Comparison of ENCODE assay signal across 10 cellular contexts in the genomic region with DNA sequence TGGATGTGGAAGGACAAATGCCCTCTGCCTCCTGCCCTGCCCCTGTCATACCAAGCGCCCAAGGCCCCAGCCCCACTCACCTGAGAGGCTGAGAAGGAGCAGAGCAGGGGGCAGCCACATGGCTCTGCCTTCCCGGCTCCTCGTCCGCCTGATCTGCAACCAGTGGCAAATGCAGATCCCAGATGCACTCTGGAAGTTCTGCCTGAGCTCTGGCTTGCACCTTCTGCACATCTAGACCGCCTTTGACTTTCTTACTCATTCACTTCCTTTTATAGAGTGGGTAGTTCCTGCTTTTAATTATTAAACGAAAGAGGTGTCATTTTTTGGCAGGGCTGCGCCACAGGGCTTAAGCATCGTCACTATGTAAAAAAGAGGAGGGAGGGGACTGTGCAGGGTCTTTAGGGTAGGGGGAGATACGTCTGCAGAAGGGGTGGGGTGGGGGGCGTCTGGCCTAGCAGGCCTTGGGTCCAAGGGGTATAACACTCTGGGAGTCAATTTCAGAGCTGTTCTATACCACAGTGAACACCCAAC. TPM values are rescaled to one million over a fixed set of nuclear protein-coding genes. Genes with fewer than 3 reads are reported as not detected.
DNase-seq lines count a peak whose midpoint lies in the region; ATAC-seq lines count a peak whose summit lies in the region.
"Had no signal": no experiment of that assay in that cellular context is flagged by ENCODE, and none has a peak within 500 bp of the region (broad histone marks: within the 10 kb centered on the region; RNA-seq: fewer than 3 reads in every experiment).

TSS of gene CD300LB (minus strand) at position 245 of the 531 bp plus-strand sequence. CDS start at position 120, 125 bp downstream.

- intact Hi-C loops in aorta (cut with DNase I) = no loop called here

- no peaks in the 10 kb centered on the region for H3K36me3 ChIP-seq in aorta (ENCODE audit: control insufficient read depth in 1 of 2, insufficient read depth in 2 of 2, low read length in 1 of 2)

- 64 to 65% methylated on average over 10 of the region's 10 CpGs for WGBS in aorta, 2 donors

- no peak for ATAC-seq in activated CD8-positive, alpha-beta memory T cell treated with anti-CD3 and anti-CD28 coated beads, Interleukin-2, amount 10 ng/mL, durations not matched to agents 7 days and 5 days
- ATAC-seq in memory B cell (ENCODE audit: low read depth) (no peak), aorta (ENCODE audit: low FRiP score) (no peak), GM21381 (IDR thresholded peaks at IDR 0.05; ENCODE audit: unreplicated experiment) (no peak)

- H3K27me3 ChIP-seq in aorta (ENCODE audit: control insufficient read depth in 1 of 2, insufficient read depth in 2 of 2, low read length in 1 of 2) = no peaks in the 10 kb centered on the region
- H3K27me3 ChIP-seq: hepatocyte had no signal

- no peak within 1 kb of the TSS for H3K4me3 Mint-ChIP-seq in activated CD8-positive, alpha-beta memory T cell treated with anti-CD3 and anti-CD28 coated beads, Interleukin-2, amount 10 ng/mL, durations not matched to agents 7 days and 5 days
- peak within 1 kb of the TSS; percentile 49 for H3K4me3 Mint-ChIP-seq in memory B cell
- no peak within 1 kb of the TSS for H3K4me3 Mint-ChIP-seq in T-helper 2 cell treated with Interferon-gamma antibody and Interleukin-4, amounts not matched to agents 5 μg/mL and 100 μg/mL, for 36 hours

- H3K4me1 ChIP-seq in aorta (ENCODE audit: control insufficient read depth in 1 of 2, insufficient read depth in 2 of 2, low read length in 2 of 2) = no peaks in the 10 kb centered on the region

- no peak within 1 kb of the TSS for H3K27ac Mint-ChIP-seq in activated CD8-positive, alpha-beta memory T cell treated with anti-CD3 and anti-CD28 coated beads, Interleukin-2, amount 10 ng/mL, durations not matched to agents 7 days and 5 days
- peak within 1 kb of the TSS; percentile 11 for H3K27ac Mint-ChIP-seq in memory B cell
- H3K27ac Mint-ChIP-seq in T-helper 2 cell treated with Interferon-gamma antibody and Interleukin-4, amounts not matched to agents 5 μg/mL and 100 μg/mL, for 36 hours = no peak within 1 kb of the TSS

- CTCF ChIA-PET in activated CD8-positive, alpha-beta memory T cell treated with anti-CD3 and anti-CD28 coated beads, Interleukin-2, amount 10 ng/mL, durations not matched to agents 7 days and 5 days (lab: Charles Lee) = interaction anchor here (1.4 to 3.0 kb wide), 5 partner anchors 35 to 225 kb away, joined by 4 to 27 read pairs (median 7); partner anchors contain the start of gene GPR142

- H3K9me3 Mint-ChIP-seq in activated CD8-positive, alpha-beta memory T cell treated with anti-CD3 and anti-CD28 coated beads, Interleukin-2, amount 10 ng/mL, durations not matched to agents 7 days and 5 days (ENCODE audit: low read depth) = no peaks in the 10 kb centered on the region
- H3K9me3 Mint-ChIP-seq in memory B cell = no peaks in the 10 kb centered on the region
- no peaks in the 10 kb centered on the region for H3K9me3 Mint-ChIP-seq in T-helper 2 cell treated with Interferon-gamma antibody and Interleukin-4, amounts not matched to agents 5 μg/mL and 100 μg/mL, for 36 hours

- H3K27me3 Mint-ChIP-seq in activated CD8-positive, alpha-beta memory T cell treated with anti-CD3 and anti-CD28 coated beads, Interleukin-2, amount 10 ng/mL, durations not matched to agents 7 days and 5 days = peaks cover 49% of the 10 kb centered on the region
- H3K27me3 Mint-ChIP-seq in memory B cell = peaks cover 7% of the 10 kb centered on the region
- H3K27me3 Mint-ChIP-seq in T-helper 2 cell treated with Interferon-gamma antibody and Interleukin-4, amounts not matched to agents 5 μg/mL and 100 μg/mL, for 36 hours (ENCODE audit: low read depth) = peaks cover 34% of the 10 kb centered on the region

- H3K27ac ChIP-seq in aorta (ENCODE audit: low read depth in 1 of 2, low read length in 2 of 2) = no peak within 1 kb of the TSS
- H3K27ac ChIP-seq: hepatocyte had no signal

- H3K36me3 Mint-ChIP-seq in activated CD8-positive, alpha-beta memory T cell treated with anti-CD3 and anti-CD28 coated beads, Interleukin-2, amount 10 ng/mL, durations not matched to agents 7 days and 5 days = no peaks in the 10 kb centered on the region
- H3K36me3 Mint-ChIP-seq in memory B cell = no peaks in the 10 kb centered on the region
- H3K36me3 Mint-ChIP-seq in T-helper 2 cell treated with Interferon-gamma antibody and Interleukin-4, amounts not matched to agents 5 μg/mL and 100 μg/mL, for 36 hours (ENCODE audit: low read depth) = no peaks in the 10 kb centered on the region

- peaks cover 3% of the 10 kb centered on the region for H3K4me1 Mint-ChIP-seq in activated CD8-positive, alpha-beta memory T cell treated with anti-CD3 and anti-CD28 coated beads, Interleukin-2, amount 10 ng/mL, durations not matched to agents 7 days and 5 days
- H3K4me1 Mint-ChIP-seq in memory B cell = peaks cover 26% of the 10 kb centered on the region
- H3K4me1 Mint-ChIP-seq in T-helper 2 cell treated with Interferon-gamma antibody and Interleukin-4, amounts not matched to agents 5 μg/mL and 100 μg/mL, for 36 hours (ENCODE audit: low read depth) = peaks cover 8% of the 10 kb centered on the region

- no peak within 1 kb of the TSS for H3K4me3 ChIP-seq in aorta (ENCODE audit: low read length in 2 of 2)
- H3K4me3 ChIP-seq: hepatocyte had no signal

- DNase-seq in stimulated activated CD4-positive, alpha-beta T cell treated with anti-CD3 and anti-CD28 coated beads, Interleukin-4, amount 100 ng/mL, for 24 hours = peak; percentile 2
- DNase-seq in stimulated activated CD4-positive, alpha-beta T cell treated with anti-CD3 and anti-CD28 coated beads, Interleukin-1b, Interleukin-23, amount 100 ng/mL, for 48 hours = no peak
- DNase-seq in activated CD8-positive, alpha-beta memory T cell treated with anti-CD3 and anti-CD28 coated beads, Interleukin-2, amount 10 ng/mL, durations not matched to agents 7 days and 5 days = peak; percentile 30
- DNase-seq in memory B cell (ENCODE audit: low spot score in 2 of 2) = no peak
- peak; percentile 45 to 64 for DNase-seq in aorta
- DNase-seq in T-helper 2 cell treated with Interferon-gamma antibody and Interleukin-4, amounts not matched to agents 5 μg/mL and 100 μg/mL, for 36 hours (ENCODE audit: low spot score) = no peak
- no peak for DNase-seq in NCI-H345 treated with DMSO at 0.1 percent for 48 hours (lab: John Stamatoyannopoulos, UW; ENCODE audit: unreplicated experiment)

- no peaks in the 10 kb centered on the region for H3K9me3 ChIP-seq in aorta (ENCODE audit: control insufficient read depth, low read length)

RNA-seq across cellular contexts. Expression of gene CD300LB, which starts in this region (rescaled TPM):
- total RNA-seq in activated CD8-positive, alpha-beta memory T cell treated with anti-CD3 and anti-CD28 coated beads, Interleukin-2, amount 10 ng/mL, durations not matched to agents 7 days and 5 days = not detected
- 1 to 10 TPM; 1.3 to 1.6 TPM for total RNA-seq in aorta
- 1 to 10 TPM in 1 of 2 donors, not detected in 1; 1.1 TPM for polyA plus RNA-seq in aorta
- total RNA-seq: endothelial cell of umbilical vein, hepatocyte had no signal
- polyA plus RNA-seq: endothelial cell of umbilical vein, hepatocyte had no signal

Comparison
In these comparisons a context has a peak if more than half of its experiments do, and no peak if none do; other contexts are left out.
1. DNase-seq: peak in stimulated activated CD4-positive, alpha-beta T cell treated with anti-CD3 and anti-CD28 coated beads, Interleukin-4, amount 100 ng/mL, for 24 hours (single experiment) and aorta (2 of 2); none in stimulated activated CD4-positive, alpha-beta T cell treated with anti-CD3 and anti-CD28 coated beads, Interleukin-1b, Interleukin-23, amount 100 ng/mL, for 48 hours (single experiment), memory B cell (0 of 2), T-helper 2 cell treated with Interferon-gamma antibody and Interleukin-4, amounts not matched to agents 5 μg/mL and 100 μg/mL, for 36 hours (single experiment) and NCI-H345 treated with DMSO at 0.1 percent for 48 hours (single experiment).
2. Peak in DNase-seq in activated CD8-positive, alpha-beta memory T cell treated with anti-CD3 and anti-CD28 coated beads, Interleukin-2, amount 10 ng/mL, durations not matched to agents 7 days and 5 days; RNA of the gene not detected or under 1 TPM.